16 cellular contexts compared by ENCODE assay signal in genomic region chr3:2657971-2658370, GRCh38.
DNase-seq lines count a peak whose midpoint lies in the region; ATAC-seq and TF ChIP-seq lines count a peak whose summit lies in the region.
"Had no signal": no experiment of that assay in that cellular context is flagged by ENCODE, and none has a peak within 500 bp of the region (broad histone marks: within the 10 kb centered on the region; RNA-seq: fewer than 3 reads in every experiment).

No MANE protein-coding gene starts in this region.

- H3K27ac ChIP-seq in osteoblast (ENCODE audit: low read depth, low read length) = no peak overlapping the region
- H3K27ac ChIP-seq: BLaER1 treated with 17β-estradiol and CSF1 and Interleukin-3, amounts not matched to agents 10 nM and 100 nM; GM23248 had no signal

- DNase-seq in H4 (ENCODE audit: low spot score) = peak; percentile 35
- DNase-seq in NCI-H69 (lab: John Stamatoyannopoulos, UW) = peak; percentile 11
- peak; percentile 26 for DNase-seq in fibroblast of villous mesenchyme (ENCODE audit: low read depth)
- peak; percentile 11 for DNase-seq in osteoblast (ENCODE audit: insufficient read length, low spot score, missing footprints)
- no peak for DNase-seq in MG63
- DNase-seq: ACHN; Calu3; CD4-positive, alpha-beta T cell; DMS 273 treated with DMSO at 0.1 percent for 48 hours; GDM1; GM23248 had no signal

- H4K20me1 ChIP-seq in osteoblast (ENCODE audit: insufficient read depth, low read length) = no peaks in the 10 kb centered on the region
- H4K20me1 ChIP-seq: BLaER1 treated with 17β-estradiol and CSF1 and Interleukin-3, amounts not matched to agents 10 nM and 100 nM had no signal

- TF ChIP-seq CTCF in fibroblast of villous mesenchyme (IDR thresholded peaks at IDR 0.05; ENCODE audit: insufficient read depth, low read depth, low read length) (no peak), osteoblast (IDR thresholded peaks at IDR 0.05; ENCODE audit: extremely low read depth, low read depth, low read length) (no peak)

- H3K9me3 ChIP-seq in osteoblast (ENCODE audit: low read depth, low read length) (no peaks in the 10 kb centered on the region), MG63 (no peaks in the 10 kb centered on the region)
- H3K9me3 ChIP-seq: BLaER1 treated with 17β-estradiol and CSF1 and Interleukin-3, amounts not matched to agents 10 nM and 100 nM; HAP-1 had no signal

- no peak overlapping the region for H3K4me3 ChIP-seq in fibroblast of villous mesenchyme (ENCODE audit: low read depth, low read length)
- H3K4me3 ChIP-seq in osteoblast (ENCODE audit: insufficient read depth, low read length) = no peak overlapping the region
- no peak overlapping the region for H3K4me3 ChIP-seq in MG63
- H3K4me3 ChIP-seq: BLaER1 treated with 17β-estradiol and CSF1 and Interleukin-3, amounts not matched to agents 10 nM and 100 nM; GM23248; HAP-1 had no signal

- H3K4me1 ChIP-seq in osteoblast (ENCODE audit: insufficient read depth, low read length) = no peaks in the 10 kb centered on the region
- H3K4me1 ChIP-seq: BLaER1 treated with 17β-estradiol and CSF1 and Interleukin-3, amounts not matched to agents 10 nM and 100 nM; HAP-1 had no signal

- H3K27me3 ChIP-seq in osteoblast (ENCODE audit: insufficient read depth, low read length) (no peaks in the 10 kb centered on the region), MG63 (no peaks in the 10 kb centered on the region)
- H3K27me3 ChIP-seq: BLaER1 treated with 17β-estradiol and CSF1 and Interleukin-3, amounts not matched to agents 10 nM and 100 nM had no signal

- H3K36me3 ChIP-seq in osteoblast (ENCODE audit: insufficient read depth, low read length) (no peaks in the 10 kb centered on the region), MG63 (no peaks in the 10 kb centered on the region)
- H3K36me3 ChIP-seq: BLaER1 treated with 17β-estradiol and CSF1 and Interleukin-3, amounts not matched to agents 10 nM and 100 nM; HAP-1 had no signal

- no peak overlapping the region for H2AFZ ChIP-seq in osteoblast (ENCODE audit: low read length)
- H2AFZ ChIP-seq: GM23248 had no signal

- no peaks in the 10 kb centered on the region for H3K79me2 ChIP-seq in osteoblast (ENCODE audit: insufficient read depth, low read length)

- no peak overlapping the region for H3K4me2 ChIP-seq in osteoblast (ENCODE audit: insufficient read depth, low read length)
- H3K4me2 ChIP-seq: BLaER1 treated with 17β-estradiol and CSF1 and Interleukin-3, amounts not matched to agents 10 nM and 100 nM had no signal

- ATAC-seq in GM19351 (IDR thresholded peaks at IDR 0.05; ENCODE audit: unreplicated experiment) (no peak), GM21528 (IDR thresholded peaks at IDR 0.05; ENCODE audit: low FRiP score, unreplicated experiment) (no peak)
- ATAC-seq: HepG2 had no signal
